ENCODE assay signal across 16 cellular contexts in genomic region chr20:540391-541201, GRCh38. TPM values are rescaled to one million over a fixed set of nuclear protein-coding genes. Genes with fewer than 3 reads are reported as not detected.
DNase-seq lines count a peak whose midpoint lies in the region; ATAC-seq and TF ChIP-seq lines count a peak whose summit lies in the region.
"Had no signal": no experiment of that assay in that cellular context is flagged by ENCODE, and none has a peak within 500 bp of the region (broad histone marks: within the 10 kb centered on the region; RNA-seq: fewer than 3 reads in every experiment).

No MANE protein-coding gene starts in this region.

- H3K4me3 ChIP-seq in Karpas-422 (ENCODE audit: low read length) (no peak overlapping the region), brain microvascular endothelial cell (ENCODE audit: low read depth, low read length) (no peak overlapping the region)

- peaks cover 84% of the 10 kb centered on the region for H3K4me1 Mint-ChIP-seq in CD4-positive, alpha-beta T cell (ENCODE audit: low read depth)
- peaks cover 72% of the 10 kb centered on the region for H3K4me1 Mint-ChIP-seq in neural crest cell

- no peak for TF ChIP-seq CTCF in CD4-positive, alpha-beta T cell (IDR thresholded peaks at IDR 0.05)
- TF ChIP-seq CTCF in brain microvascular endothelial cell (IDR thresholded peaks at IDR 0.05; ENCODE audit: low read depth, low read length, missing control alignments) (peak; percentile 3), neural crest cell (conservative IDR thresholded peaks at IDR 0.05) (no peak)

- no peak for DNase-seq in CD4-positive, alpha-beta T cell
- DNase-seq in Karpas-422 (no peak), brain microvascular endothelial cell (no peak), neural crest cell (ENCODE audit: low read depth, low spot score) (no peak), NCI-H2227 (lab: John Stamatoyannopoulos, UW; ENCODE audit: unreplicated experiment) (no peak), AG08396 (ENCODE audit: low spot score) (no peak)
- DNase-seq: activated gamma-delta T cell treated with Interleukin-2 at 50 U/mL for 16 hours; DMS153; kidney; midbrain; MV-4-11; stimulated activated naive CD8-positive, alpha-beta T cell treated with anti-CD3 and anti-CD28 coated beads, Interleukin-15, amount 100 ng/mL, for 72 hours had no signal

- H3K4me3 Mint-ChIP-seq in CD4-positive, alpha-beta T cell: peak overlapping the region; percentile 51
- peak overlapping the region; percentile 41 for H3K4me3 Mint-ChIP-seq in neural crest cell
- H3K4me3 Mint-ChIP-seq: B cell had no signal

- intact Hi-C loops in CD4-positive, alpha-beta T cell (cut with DNase I, micrococcal nuclease): loop anchor here (2.0 to 5.0 kb wide), 5 partner anchors 78 to 582 kb away; partner anchors contain the start of genes TBC1D20 (in 2 of the 2) and ZCCHC3 (in 1 of the 2)

- H3K27ac Mint-ChIP-seq in CD4-positive, alpha-beta T cell: no peak overlapping the region
- no peak overlapping the region for H3K27ac Mint-ChIP-seq in neural crest cell (ENCODE audit: unreplicated experiment)
- H3K27ac Mint-ChIP-seq: B cell; stimulated activated naive CD8-positive, alpha-beta T cell treated with anti-CD3 and anti-CD28 coated beads, Interleukin-15, amount 100 ng/mL, for 72 hours had no signal

- H4K20me1 ChIP-seq in Karpas-422 (ENCODE audit: insufficient read depth, low read depth, low read length): peaks cover 68% of the 10 kb centered on the region

- no peak overlapping the region for H3K27ac ChIP-seq in CD4-positive, alpha-beta T cell (ENCODE audit: low read depth, low read length)
- H3K27ac ChIP-seq in Karpas-422 (ENCODE audit: low read length): no peak overlapping the region
- H3K27ac ChIP-seq in brain microvascular endothelial cell: peak overlapping the region; percentile 48
- H3K27ac ChIP-seq: VCaP had no signal

- peaks cover 7% of the 10 kb centered on the region for H3K9me3 ChIP-seq in CD4-positive, alpha-beta T cell (ENCODE audit: control insufficient read depth, low read length)
- H3K9me3 ChIP-seq in Karpas-422 (ENCODE audit: low read length): no peaks in the 10 kb centered on the region

- no peak overlapping the region for H2AFZ ChIP-seq in Karpas-422 (ENCODE audit: low read length)

- H3K27me3 Mint-ChIP-seq in CD4-positive, alpha-beta T cell: peaks cover 3% of the 10 kb centered on the region
- peaks cover 8% of the 10 kb centered on the region for H3K27me3 Mint-ChIP-seq in neural crest cell (ENCODE audit: low read depth)
- H3K27me3 Mint-ChIP-seq: B cell; stimulated activated naive CD8-positive, alpha-beta T cell treated with anti-CD3 and anti-CD28 coated beads, Interleukin-15, amount 100 ng/mL, for 72 hours had no signal

- in situ Hi-C loops in brain microvascular endothelial cell (cut with HindIII; ENCODE audit: low pct_ligation_motif_present, low sequenced_read_pairs): no loop called here

- CTCF ChIA-PET in CD4-positive, alpha-beta T cell (lab: Charles Lee): no interaction called here

- no peak overlapping the region for H3K9ac ChIP-seq in Karpas-422 (ENCODE audit: low read length)

- no peaks in the 10 kb centered on the region for H3K9me3 Mint-ChIP-seq in CD4-positive, alpha-beta T cell
- peaks cover 6% of the 10 kb centered on the region for H3K9me3 Mint-ChIP-seq in neural crest cell

- POLR2A ChIA-PET in CD4-positive, alpha-beta T cell (lab: Charles Lee): no interaction called here

- H3K27me3 ChIP-seq in CD4-positive, alpha-beta T cell (ENCODE audit: control insufficient read depth, insufficient read depth, low read length): no peaks in the 10 kb centered on the region
- H3K27me3 ChIP-seq in Karpas-422 (ENCODE audit: low read length) (no peaks in the 10 kb centered on the region), brain microvascular endothelial cell (replicated peaks) (no peaks in the 10 kb centered on the region)

- H3K9me2 ChIP-seq in Karpas-422 (replicated peaks; ENCODE audit: insufficient read depth, low read length): no peaks in the 10 kb centered on the region

- H3K36me3 Mint-ChIP-seq in CD4-positive, alpha-beta T cell (ENCODE audit: low read depth): peaks cover 39% of the 10 kb centered on the region
- H3K36me3 Mint-ChIP-seq in neural crest cell (ENCODE audit: low read depth): peaks cover 24% of the 10 kb centered on the region

- H3K36me3 ChIP-seq in Karpas-422 (ENCODE audit: insufficient read depth, low read length) (peaks cover 20% of the 10 kb centered on the region), brain microvascular endothelial cell (replicated peaks) (peaks cover 2% of the 10 kb centered on the region)

- peak overlapping the region; percentile 83 for H3K4me2 ChIP-seq in Karpas-422 (ENCODE audit: low read depth, low read length, poor library complexity, severe bottlenecking)

- peaks cover 79% of the 10 kb centered on the region for H3K79me2 ChIP-seq in Karpas-422 (ENCODE audit: low read length)

- peaks cover 67% of the 10 kb centered on the region for H3K4me1 ChIP-seq in Karpas-422 (ENCODE audit: low read length)

- ATAC-seq in CD4-positive, alpha-beta T cell (ENCODE audit: poor library complexity): no peak
- ATAC-seq in HG03139 (IDR thresholded peaks at IDR 0.05; ENCODE audit: unreplicated experiment) (no peak), HG03378 (IDR thresholded peaks at IDR 0.05; ENCODE audit: unreplicated experiment) (no peak)
- ATAC-seq: stimulated activated naive CD8-positive, alpha-beta T cell treated with anti-CD3 and anti-CD28 coated beads, Interleukin-15, amount 100 ng/mL, for 72 hours had no signal

RNA-seq across cellular contexts. Expression of gene CSNK2A1, which starts 3.0 kb away (rescaled TPM):
- total RNA-seq in CD4-positive, alpha-beta T cell: 10 to 100 TPM; 55.5 to 56.9 TPM
- 91.3 and 148 TPM in 2 replicates for total RNA-seq in Karpas-422 (2014; rRNA removed; shearing (Covaris generic); ENCODE audit: low replicate concordance)
- 207 and 227 TPM in 2 replicates for total RNA-seq in neural crest cell
